37 cellular contexts compared by ENCODE assay signal in the genomic region with DNA sequence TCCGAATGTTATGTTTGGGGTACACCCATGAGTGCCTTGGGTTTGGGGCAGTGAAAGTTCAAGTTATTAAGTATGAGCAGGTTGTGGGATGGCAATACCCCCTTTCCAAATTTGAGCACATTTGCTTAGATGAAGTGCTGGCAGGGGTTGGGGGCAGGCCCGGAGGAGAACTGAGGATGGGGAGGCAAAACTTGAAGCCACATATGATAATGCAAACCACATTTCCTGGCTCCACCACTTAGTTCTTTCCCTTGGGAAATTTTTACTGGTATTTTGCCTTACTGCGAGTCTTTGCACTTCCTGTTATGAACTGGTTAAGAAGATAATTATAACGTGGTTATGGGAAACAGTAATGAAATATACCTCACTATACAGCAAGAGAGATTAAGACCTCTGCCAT.
"Had no signal": no experiment of that assay in that cellular context is flagged by ENCODE, and none has a peak within 500 bp of the region (broad histone marks: within the 10 kb centered on the region; RNA-seq: fewer than 3 reads in every experiment).

No MANE protein-coding gene starts in this region.

- H3K36me3 Mint-ChIP-seq: activated naive CD8-positive, alpha-beta T cell treated with anti-CD3 and anti-CD28 coated beads for 36 hours had no signal

- H3K4me3 Mint-ChIP-seq: activated CD4-positive, alpha-beta T cell treated with anti-CD3 and anti-CD28 coated beads, Interleukin-2, amount 10 ng/mL, durations not matched to agents 7 days and 5 days; activated naive CD4-positive, alpha-beta T cell treated with anti-CD3 and anti-CD28 coated beads for 36 hours; activated naive CD8-positive, alpha-beta T cell treated with anti-CD3 and anti-CD28 coated beads for 36 hours; activated T-cell treated with anti-CD3 and anti-CD28 coated beads, Interleukin-2, amount 50 U/mL, for 4 hours; activated T-helper 1 cell treated with anti-CD3 and anti-CD28 coated beads, Interleukin-12 subunit alpha, Interleukin-12 subunit beta, Interleukin-2, Interleukin-4 antibody, amounts not matched to agents 30 ng/mL and 10 ng/mL and 1 ng/mL, durations not matched to agents 14 hours and 24 hours and 36 hours; central memory CD8-positive, alpha-beta T cell had no signal

- H3K9me3 Mint-ChIP-seq: activated CD4-positive, alpha-beta T cell treated with anti-CD3 and anti-CD28 coated beads, Interleukin-2, amount 10 ng/mL, durations not matched to agents 7 days and 5 days; activated naive CD4-positive, alpha-beta T cell treated with anti-CD3 and anti-CD28 coated beads for 36 hours; activated naive CD8-positive, alpha-beta T cell treated with anti-CD3 and anti-CD28 coated beads for 36 hours; activated T-cell treated with anti-CD3 and anti-CD28 coated beads, Interleukin-2, amount 50 U/mL, for 4 hours; activated T-helper 1 cell treated with anti-CD3 and anti-CD28 coated beads, Interleukin-12 subunit alpha, Interleukin-12 subunit beta, Interleukin-2, Interleukin-4 antibody, amounts not matched to agents 30 ng/mL and 10 ng/mL and 1 ng/mL, durations not matched to agents 14 hours and 24 hours and 36 hours; central memory CD8-positive, alpha-beta T cell had no signal

- ATAC-seq: activated T-cell treated with anti-CD3 and anti-CD28 coated beads, Interleukin-2, amount 50 U/mL, for 4 hours; PC-3; Right ventricle myocardium inferior had no signal

- H3K27me3 Mint-ChIP-seq: activated CD4-positive, alpha-beta T cell treated with anti-CD3 and anti-CD28 coated beads, Interleukin-2, amount 10 ng/mL, durations not matched to agents 7 days and 5 days; activated naive CD8-positive, alpha-beta T cell treated with anti-CD3 and anti-CD28 coated beads for 36 hours; central memory CD8-positive, alpha-beta T cell had no signal

- DNase-seq: activated CD4-positive, alpha-beta T cell treated with anti-CD3 and anti-CD28 coated beads for 1 hour; activated CD4-positive, alpha-beta T cell treated with anti-CD3 and anti-CD28 coated beads, Interleukin-2, amount 10 ng/mL, durations not matched to agents 7 days and 5 days; activated CD4-positive, alpha-beta T cell treated with anti-CD3 and anti-CD28 coated beads, Interleukin-2, amount 50 U/mL, for 48 hours; activated CD4-positive, CD25-positive, alpha-beta regulatory T cell; activated CD8-positive, alpha-beta memory T cell treated with anti-CD3 and anti-CD28 coated beads, Interleukin-2, amount 50 U/mL, for 4 hours; activated gamma-delta T cell treated with Interleukin-2 at 50 U/mL for 16 hours; activated naive CD4-positive, alpha-beta T cell treated with anti-CD3 and anti-CD28 coated beads for 36 hours; activated naive CD8-positive, alpha-beta T cell treated with anti-CD3 and anti-CD28 coated beads for 36 hours; activated T-cell treated with anti-CD3 and anti-CD28 coated beads for 4 hours; activated T-cell treated with anti-CD3 and anti-CD28 coated beads, Interleukin-2, amount 50 U/mL, for 4 hours; amniotic stem cell; aorta; brain microvascular endothelial cell; colonic mucosa; Kasumi-1; KG1; NCI-H1092; NCI-H1417; NCI-H187 treated with DMSO at 0.1 percent for 48 hours; NCI-H2081; NCI-H2171 treated with DMSO at 0.1 percent for 48 hours; NCI-H2227 treated with DMSO at 0.1 percent for 48 hours; NCI-H446; NCI-H510A treated with DMSO at 0.1 percent for 48 hours; PC-3; Peyer's patch; SIG-M5; SW 1271; T-helper 1 cell; T-helper 2 cell; T-helper 9 cell; WERI-Rb-1 had no signal

- H3K4me3 ChIP-seq: cardiac muscle cell, colonic mucosa, Peyer's patch had no signal

- H3K4me1 Mint-ChIP-seq: activated CD4-positive, alpha-beta T cell treated with anti-CD3 and anti-CD28 coated beads, Interleukin-2, amount 10 ng/mL, durations not matched to agents 7 days and 5 days; activated naive CD8-positive, alpha-beta T cell treated with anti-CD3 and anti-CD28 coated beads for 36 hours; central memory CD8-positive, alpha-beta T cell had no signal

- H3K9me3 ChIP-seq: colonic mucosa, Peyer's patch had no signal

- H3K27ac Mint-ChIP-seq: activated CD4-positive, alpha-beta T cell treated with anti-CD3 and anti-CD28 coated beads, Interleukin-2, amount 10 ng/mL, durations not matched to agents 7 days and 5 days; activated naive CD4-positive, alpha-beta T cell treated with anti-CD3 and anti-CD28 coated beads for 36 hours; activated naive CD8-positive, alpha-beta T cell treated with anti-CD3 and anti-CD28 coated beads for 36 hours; activated T-helper 1 cell treated with anti-CD3 and anti-CD28 coated beads, Interleukin-12 subunit alpha, Interleukin-12 subunit beta, Interleukin-2, Interleukin-4 antibody, amounts not matched to agents 30 ng/mL and 10 ng/mL and 1 ng/mL, durations not matched to agents 14 hours and 24 hours and 36 hours had no signal

- H3K27me3 ChIP-seq: brain microvascular endothelial cell, cardiac muscle cell, colonic mucosa, Peyer's patch had no signal

- H3K27ac ChIP-seq: brain microvascular endothelial cell, cardiac muscle cell, colonic mucosa, Peyer's patch, RWPE1, WERI-Rb-1 had no signal

- H3K36me3 ChIP-seq: brain microvascular endothelial cell, cardiac muscle cell, colonic mucosa, Peyer's patch, WERI-Rb-1 had no signal

- H3K4me1 ChIP-seq: colonic mucosa, Peyer's patch had no signal
